Comparison of ENCODE assay signal across 1 cellular context in genomic region chr6:28212510-28213212, GRCh38.
TF ChIP-seq lines count a peak whose summit lies in the region.

No MANE protein-coding gene starts in this region.

TF ChIP-seq in HepG2, 621 proteins besides CTCF, POLR2A, EP300 and RAD21 (continued from another document and continues in another):
- TF ChIP-seq ISL2 (CRISPR knock-in tag; IDR thresholded peaks at IDR 0.05) = 0 out of 2 replicates have a peak, but pooled peaks have one; percentile 23
- TF ChIP-seq ZMYM2 (CRISPR knock-in tag; IDR thresholded peaks at IDR 0.05) = peak; percentile 87
- no peak for TF ChIP-seq ZHX2 (IDR thresholded peaks at IDR 0.05; ENCODE audit: low read depth)
- TF ChIP-seq ZHX2 (CRISPR knock-in tag; IDR thresholded peaks at IDR 0.05; ENCODE audit: borderline replicate concordance) = no peak
- no peak for TF ChIP-seq SMC3 (IDR thresholded peaks at IDR 0.05; ENCODE audit: low read length)
- no peak for TF ChIP-seq ZSCAN12 (CRISPR knock-in tag; IDR thresholded peaks at IDR 0.05)
- TF ChIP-seq SCMH1 (CRISPR knock-in tag; IDR thresholded peaks at IDR 0.05; ENCODE audit: borderline replicate concordance) = no peak
- peak; percentile 53; the same call in 1 of the 2 replicates for TF ChIP-seq ATF1 (CRISPR knock-in tag; IDR thresholded peaks at IDR 0.05)
- TF ChIP-seq KMT2A (CRISPR knock-in tag; IDR thresholded peaks at IDR 0.05) = no peak; the same call in 1 of the 2 replicates
- peak; percentile 42; the same call in 1 of the 2 replicates for TF ChIP-seq POGZ (CRISPR knock-in tag; IDR thresholded peaks at IDR 0.05)
- peak; percentile 67; the same call in 1 of the 2 replicates for TF ChIP-seq KDM5A (IDR thresholded peaks at IDR 0.05; ENCODE audit: borderline replicate concordance, low read length)
- TF ChIP-seq REXO4 (CRISPR knock-in tag; IDR thresholded peaks at IDR 0.05; ENCODE audit: borderline replicate concordance) = no peak
- no peak for TF ChIP-seq ELF4 (CRISPR knock-in tag; IDR thresholded peaks at IDR 0.05; ENCODE audit: borderline replicate concordance)
- no peak for TF ChIP-seq ISX (CRISPR knock-in tag; conservative IDR thresholded peaks at IDR 0.05)
- TF ChIP-seq ZNF883 (CRISPR knock-in tag; IDR thresholded peaks at IDR 0.05; ENCODE audit: not compliant biosample characterization) = no peak
- TF ChIP-seq PRDM15 (CRISPR knock-in tag; IDR thresholded peaks at IDR 0.05) = 0 out of 2 replicates have a peak, but pooled peaks have one; percentile 24
- TF ChIP-seq MATR3 (CRISPR knock-in tag; IDR thresholded peaks at IDR 0.05) = no peak
- no peak for TF ChIP-seq NFE2 (CRISPR knock-in tag; IDR thresholded peaks at IDR 0.05)
- TF ChIP-seq FOXO1 (CRISPR knock-in tag; IDR thresholded peaks at IDR 0.05) = no peak; the same call in 1 of the 2 replicates
- no peak for TF ChIP-seq TMF1 (CRISPR knock-in tag; IDR thresholded peaks at IDR 0.05; ENCODE audit: low read depth)
- TF ChIP-seq MAF1 (CRISPR knock-in tag; IDR thresholded peaks at IDR 0.05; ENCODE audit: borderline replicate concordance) = peak; percentile 98
- peak; percentile 34 for TF ChIP-seq PAXIP1 (CRISPR knock-in tag; conservative IDR thresholded peaks at IDR 0.05)
- TF ChIP-seq STAT5B (CRISPR knock-in tag; IDR thresholded peaks at IDR 0.05) = no peak
- TF ChIP-seq SNAPC5 (CRISPR knock-in tag; IDR thresholded peaks at IDR 0.05; ENCODE audit: borderline replicate concordance) = 0 out of 2 replicates have a peak, but pooled peaks have one; percentile 32
- peak; percentile 77 for TF ChIP-seq ZNF580 (CRISPR knock-in tag; IDR thresholded peaks at IDR 0.05; ENCODE audit: borderline replicate concordance, low read depth)
- no peak for TF ChIP-seq RNF219 (CRISPR knock-in tag; IDR thresholded peaks at IDR 0.05)
- TF ChIP-seq BATF2 (CRISPR knock-in tag; IDR thresholded peaks at IDR 0.05) = no peak
- no peak for TF ChIP-seq ZNF547 (CRISPR knock-in tag; IDR thresholded peaks at IDR 0.05)
- TF ChIP-seq ZNF766 (CRISPR knock-in tag; IDR thresholded peaks at IDR 0.05; ENCODE audit: borderline replicate concordance) = 0 out of 2 replicates have a peak, but pooled peaks have one; percentile 47
- TF ChIP-seq NFYC (CRISPR knock-in tag; IDR thresholded peaks at IDR 0.05) = 0 out of 2 replicates have a peak, but pooled peaks have one; percentile 5
- TF ChIP-seq JDP2 (CRISPR knock-in tag; IDR thresholded peaks at IDR 0.05; ENCODE audit: borderline replicate concordance) = no peak
- TF ChIP-seq ZFP37 (CRISPR knock-in tag; IDR thresholded peaks at IDR 0.05; ENCODE audit: borderline replicate concordance) = peak; percentile 57; the same call in 1 of the 2 replicates
- 0 out of 2 replicates have a peak, but pooled peaks have one; percentile 66 for TF ChIP-seq SP140L (CRISPR knock-in tag; IDR thresholded peaks at IDR 0.05; ENCODE audit: borderline replicate concordance)
- TF ChIP-seq PAF1 (CRISPR knock-in tag; IDR thresholded peaks at IDR 0.05) = no peak
- peak; percentile 65; the same call in 1 of the 2 replicates for TF ChIP-seq GATAD2A (CRISPR knock-in tag; IDR thresholded peaks at IDR 0.05)
- no peak for TF ChIP-seq GPN1 (CRISPR knock-in tag; IDR thresholded peaks at IDR 0.05; ENCODE audit: borderline replicate concordance)
- peak; percentile 5; the same call in 1 of the 2 replicates for TF ChIP-seq TARDBP (CRISPR knock-in tag; IDR thresholded peaks at IDR 0.05)
- TF ChIP-seq SALL2 (CRISPR knock-in tag; IDR thresholded peaks at IDR 0.05) = no peak
- peak; percentile 45; the same call in 1 of the 2 replicates for TF ChIP-seq GABPB1 (CRISPR knock-in tag; IDR thresholded peaks at IDR 0.05)
- no peak for TF ChIP-seq ZNF235 (CRISPR knock-in tag; IDR thresholded peaks at IDR 0.05; ENCODE audit: borderline replicate concordance)
- TF ChIP-seq ZKSCAN8 (CRISPR knock-in tag; IDR thresholded peaks at IDR 0.05; ENCODE audit: borderline replicate concordance) = peak; percentile 62; the same call in 1 of the 2 replicates
- no peak for TF ChIP-seq ARNT2 (CRISPR knock-in tag; IDR thresholded peaks at IDR 0.05; ENCODE audit: low read depth)
- no peak for TF ChIP-seq NKX3-1 (CRISPR knock-in tag; IDR thresholded peaks at IDR 0.05)
- no peak for TF ChIP-seq EED (CRISPR knock-in tag; IDR thresholded peaks at IDR 0.05)
- no peak for TF ChIP-seq MBD4 (IDR thresholded peaks at IDR 0.05; ENCODE audit: borderline replicate concordance, low read length)
- no peak for TF ChIP-seq ARNTL (CRISPR knock-in tag; IDR thresholded peaks at IDR 0.05)
- no peak; the same call in 1 of the 2 replicates for TF ChIP-seq ZNF431 (CRISPR knock-in tag; IDR thresholded peaks at IDR 0.05; ENCODE audit: borderline replicate concordance, low read depth)
- TF ChIP-seq ZNF780A (CRISPR knock-in tag; IDR thresholded peaks at IDR 0.05) = 0 out of 2 replicates have a peak, but pooled peaks have one; percentile 50
- no peak for TF ChIP-seq IRF9 (CRISPR knock-in tag; IDR thresholded peaks at IDR 0.05; ENCODE audit: borderline replicate concordance)
- peak; percentile 86 for TF ChIP-seq IRF2 (CRISPR knock-in tag; IDR thresholded peaks at IDR 0.05)
- TF ChIP-seq ZNF782 (CRISPR knock-in tag; IDR thresholded peaks at IDR 0.05; ENCODE audit: borderline replicate concordance) = no peak
- no peak for TF ChIP-seq DR1 (CRISPR knock-in tag; IDR thresholded peaks at IDR 0.05)
